ENCODE assay signal across 21 cellular contexts in genomic region chr2:102815285-102815684, GRCh38.
"Had no signal": no experiment of that assay in that cellular context is flagged by ENCODE, and none has a peak within 500 bp of the region (broad histone marks: within the 10 kb centered on the region; RNA-seq: fewer than 3 reads in every experiment).

No MANE protein-coding gene starts in this region.

- H3K9me3 ChIP-seq: pancreas, prostate gland, right lobe of liver, spleen, tibial nerve, vagina had no signal

- DNase-seq: head of caudate nucleus; hippocampal formation; kidney glomerular epithelial cell; left cardiac atrium; mesendoderm; naive thymus-derived CD8-positive, alpha-beta T cell; nucleus accumbens; pancreas; posterior cingulate gyrus; right lobe of liver; small intestine; spleen; stimulated activated CD4-positive, alpha-beta T cell treated with anti-CD3 and anti-CD28 coated beads, Interleukin-4, amount 100 ng/mL, for 24 hours; stimulated activated naive CD4-positive, alpha-beta T cell; substantia nigra had no signal

- H3K27ac ChIP-seq: pancreas, prostate gland, right lobe of liver, spleen, tibial nerve, vagina had no signal

- H3K4me3 ChIP-seq: lung, pancreas, prostate gland, right lobe of liver, spleen, tibial nerve, vagina had no signal

- H3K27me3 ChIP-seq: pancreas, right lobe of liver, spleen, tibial nerve, vagina had no signal

- ATAC-seq: left cardiac atrium; left lobe of liver; naive thymus-derived CD8-positive, alpha-beta T cell; pancreas; right lobe of liver; stimulated activated effector memory CD8-positive, alpha-beta T cell treated with anti-CD3 and anti-CD28 coated beads, Interleukin-12 subunit alpha, Interleukin-12 subunit beta, amount 100 ng/mL, for 72 hours had no signal

- H3K36me3 ChIP-seq: pancreas, prostate gland, right lobe of liver, spleen, tibial nerve, vagina had no signal

- H3K4me1 ChIP-seq: prostate gland, right lobe of liver, spleen, tibial nerve, vagina had no signal
